In the genomic region with DNA sequence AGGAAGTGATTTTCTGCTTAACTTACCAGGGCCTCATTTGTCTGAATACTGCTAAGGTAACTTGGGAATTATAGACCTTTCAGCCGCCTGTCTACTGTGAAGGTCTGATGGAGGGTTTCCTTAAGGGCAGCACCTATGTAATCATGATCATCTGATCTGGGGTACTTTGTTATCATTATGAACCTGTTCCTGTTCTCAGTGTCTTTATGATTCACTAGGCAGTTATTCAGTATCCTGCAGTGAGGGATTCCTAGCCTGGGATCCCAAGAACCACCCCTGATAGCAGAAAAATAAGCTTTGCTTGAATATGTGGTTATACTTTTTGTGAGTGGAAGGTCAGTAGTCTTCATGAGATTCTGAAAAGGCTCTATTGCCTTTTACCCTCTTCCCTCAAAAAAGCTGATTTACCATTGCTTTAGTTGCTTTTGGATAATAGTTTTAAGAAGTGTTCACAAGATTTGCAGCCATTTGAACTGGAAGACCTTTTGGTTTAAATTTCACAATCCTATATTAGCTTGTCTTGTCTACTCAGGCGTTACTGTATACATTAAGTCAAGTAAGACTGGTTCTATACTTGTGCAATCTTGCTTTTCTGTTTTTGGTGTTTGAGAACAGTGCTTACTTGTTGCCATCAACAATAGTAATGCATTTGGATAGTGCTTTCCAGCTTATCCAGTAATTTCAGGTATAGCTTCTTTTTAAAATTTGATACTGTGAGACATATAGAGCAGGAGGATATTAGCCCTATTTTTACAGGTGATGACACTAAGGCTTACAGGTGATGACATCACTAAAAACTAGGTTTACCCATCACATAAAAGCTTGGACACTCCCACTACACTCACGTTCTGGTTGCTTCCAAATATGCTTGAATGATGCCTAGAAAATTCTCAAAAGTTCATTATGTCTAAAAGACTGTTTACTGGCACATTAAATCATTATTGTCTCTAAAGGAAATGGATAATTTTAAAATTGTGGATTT, we compare ENCODE assay signal across 29 cellular contexts.
DNase-seq lines count a peak whose midpoint lies in the region; ATAC-seq and TF ChIP-seq lines count a peak whose summit lies in the region.
"Had no signal": no experiment of that assay in that cellular context is flagged by ENCODE, and none has a peak within 500 bp of the region (broad histone marks: within the 10 kb centered on the region; RNA-seq: fewer than 3 reads in every experiment).

No MANE protein-coding gene starts in this region.

- H3K27ac Mint-ChIP-seq in CD8-positive, alpha-beta T cell, result no peak overlapping the region
- H3K27ac Mint-ChIP-seq: activated naive CD8-positive, alpha-beta T cell treated with anti-CD3 and anti-CD28 coated beads for 36 hours; activated T-helper 2 cell treated with anti-CD3 and anti-CD28 coated beads, Interferon-gamma antibody, Interleukin-2, Interleukin-4, amounts not matched to agents 10 μg/mL and 5 μg/mL and 100 μg/mL, durations not matched to agents 14 hours and 24 hours and 36 hours; CD4-positive, alpha-beta T cell; IgD-negative memory B cell; neural progenitor cell; stimulated activated naive B cell treated with anti-CD40 and anti-IgM and Interleukin-4, amounts not matched to agents 10 μg/mL and 1 μg/mL and 100 μg/mL, for 72 hours; T-helper 2 cell treated with Interferon-gamma antibody and Interleukin-4, amounts not matched to agents 5 μg/mL and 100 μg/mL, for 36 hours had no signal

- POLR2A ChIA-PET in HEK293 (lab: Yijun Ruan, JAX), result no interaction called here
- POLR2A ChIA-PET in RWPE1 (lab: Yijun Ruan, JAX; ENCODE audit: low non-redundant PET), result no interaction called here
- POLR2A ChIA-PET in CD8-positive, alpha-beta T cell (lab: Charles Lee), result no interaction called here

- no peaks in the 10 kb centered on the region for H3K9me3 ChIP-seq in HEK293 (ENCODE audit: control insufficient read depth, insufficient read depth, low read depth, low read length)
- H3K9me3 ChIP-seq in CD8-positive, alpha-beta T cell (ENCODE audit: low read length), result no peaks in the 10 kb centered on the region
- H3K9me3 ChIP-seq: colonic mucosa, left lung, MG63, Peyer's patch, thyroid gland had no signal

- H3K4me3 ChIP-seq in HEK293 (ENCODE audit: low read depth, low read length), result no peak overlapping the region
- H3K4me3 ChIP-seq in CD8-positive, alpha-beta T cell (ENCODE audit: low read depth, low read length), result no peak overlapping the region
- H3K4me3 ChIP-seq: colonic mucosa, GM23248, left lung, MG63, neural progenitor cell, Peyer's patch, skin epidermis, thyroid gland had no signal

- peaks cover 23% of the 10 kb centered on the region for H3K27me3 Mint-ChIP-seq in CD8-positive, alpha-beta T cell (ENCODE audit: low read depth)

- intact Hi-C loops in CD8-positive, alpha-beta T cell (cut with DNase I, micrococcal nuclease), result no loop called here

- H3K9me3 Mint-ChIP-seq in CD8-positive, alpha-beta T cell, result no peaks in the 10 kb centered on the region
- H3K9me3 Mint-ChIP-seq: activated naive CD8-positive, alpha-beta T cell treated with anti-CD3 and anti-CD28 coated beads for 36 hours; activated T-helper 2 cell treated with anti-CD3 and anti-CD28 coated beads, Interferon-gamma antibody, Interleukin-2, Interleukin-4, amounts not matched to agents 10 μg/mL and 5 μg/mL and 100 μg/mL, durations not matched to agents 14 hours and 24 hours and 36 hours; CD4-positive, alpha-beta T cell; neural progenitor cell; stimulated activated naive B cell treated with anti-CD40 and anti-IgM and Interleukin-4, amounts not matched to agents 10 μg/mL and 1 μg/mL and 100 μg/mL, for 72 hours; T-helper 2 cell treated with Interferon-gamma antibody and Interleukin-4, amounts not matched to agents 5 μg/mL and 100 μg/mL, for 36 hours had no signal

- no peaks in the 10 kb centered on the region for H3K4me1 Mint-ChIP-seq in CD8-positive, alpha-beta T cell (ENCODE audit: low read depth)
- H3K4me1 Mint-ChIP-seq: activated naive CD8-positive, alpha-beta T cell treated with anti-CD3 and anti-CD28 coated beads for 36 hours; IgD-negative memory B cell; stimulated activated naive B cell treated with anti-CD40 and anti-IgM and Interleukin-4, amounts not matched to agents 10 μg/mL and 1 μg/mL and 100 μg/mL, for 72 hours had no signal

- peaks cover 3% of the 10 kb centered on the region for H3K4me1 ChIP-seq in HEK293 (ENCODE audit: control insufficient read depth, insufficient read depth, low read length)
- no peaks in the 10 kb centered on the region for H3K4me1 ChIP-seq in CD8-positive, alpha-beta T cell (ENCODE audit: insufficient read depth, low read length)
- H3K4me1 ChIP-seq: colonic mucosa, left lung, neural progenitor cell, Peyer's patch had no signal

- no peaks in the 10 kb centered on the region for H3K36me3 Mint-ChIP-seq in CD8-positive, alpha-beta T cell
- H3K36me3 Mint-ChIP-seq: activated naive CD8-positive, alpha-beta T cell treated with anti-CD3 and anti-CD28 coated beads for 36 hours; brain; IgD-negative memory B cell; neural progenitor cell; stimulated activated naive B cell treated with anti-CD40 and anti-IgM and Interleukin-4, amounts not matched to agents 10 μg/mL and 1 μg/mL and 100 μg/mL, for 72 hours had no signal

- H3K27me3 ChIP-seq in CD8-positive, alpha-beta T cell (ENCODE audit: insufficient read depth, low read length), result no peaks in the 10 kb centered on the region
- H3K27me3 ChIP-seq: colonic mucosa, left lung, MG63, neural progenitor cell, Peyer's patch, thyroid gland had no signal

- H3K4me3 Mint-ChIP-seq in CD8-positive, alpha-beta T cell, result no peak overlapping the region
- H3K4me3 Mint-ChIP-seq: activated naive CD8-positive, alpha-beta T cell treated with anti-CD3 and anti-CD28 coated beads for 36 hours; brain; CD4-positive, alpha-beta T cell; IgD-negative memory B cell; neural progenitor cell; stimulated activated naive B cell treated with anti-CD40 and anti-IgM and Interleukin-4, amounts not matched to agents 10 μg/mL and 1 μg/mL and 100 μg/mL, for 72 hours; T-helper 2 cell treated with Interferon-gamma antibody and Interleukin-4, amounts not matched to agents 5 μg/mL and 100 μg/mL, for 36 hours had no signal

- CTCF ChIA-PET in HEK293 (lab: Yijun Ruan, JAX) (interaction anchor here (0.5 to 0.8 kb wide), 3 partner anchors 8 to 194 kb away, joined by 3 to 6 read pairs (median 4); no protein-coding TSS in a partner anchor), RWPE1 (lab: Yijun Ruan, JAX) (interaction anchor here (0.6 to 0.7 kb wide), 2 partner anchors 105 to 1766 kb away, joined by 6 read pairs; no protein-coding TSS in a partner anchor)
- CTCF ChIA-PET in CD8-positive, alpha-beta T cell (lab: Charles Lee), result no interaction called here

- H3K27ac ChIP-seq in HEK293 (ENCODE audit: extremely low read depth, low read depth, low read length), result no peak overlapping the region
- no peak overlapping the region for H3K27ac ChIP-seq in RWPE1
- peak overlapping the region; percentile 2 for H3K27ac ChIP-seq in epithelial cell of prostate
- no peak overlapping the region for H3K27ac ChIP-seq in CD8-positive, alpha-beta T cell (ENCODE audit: low read depth, low read length)
- H3K27ac ChIP-seq: colonic mucosa, GM23248, left lung, neural progenitor cell, Peyer's patch, thyroid gland, WERI-Rb-1 had no signal

- TF ChIP-seq POLR2A in GM18505 (IDR thresholded peaks at IDR 0.05; ENCODE audit: borderline replicate concordance, extremely low read depth, insufficient read depth, insufficient read length), result no peak

- ATAC-seq in GM18505 (IDR thresholded peaks at IDR 0.05; ENCODE audit: unreplicated experiment) (no peak), HG02678 (IDR thresholded peaks at IDR 0.05; ENCODE audit: unreplicated experiment) (no peak)
- no peak for ATAC-seq in CD8-positive, alpha-beta T cell
- ATAC-seq: left lung; stimulated activated naive B cell treated with anti-CD40 and anti-IgM and Interleukin-4, amounts not matched to agents 10 μg/mL and 1 μg/mL and 100 μg/mL, for 72 hours had no signal

- TF ChIP-seq CTCF in HEK293 (tag by site-specific recombination; IDR thresholded peaks at IDR 0.05) (no peak), RWPE1 (conservative IDR thresholded peaks at IDR 0.05; ENCODE audit: low read depth) (no peak)
- TF ChIP-seq CTCF in CD8-positive, alpha-beta T cell (IDR thresholded peaks at IDR 0.05), result no peak

- DNase-seq in RWPE1 (ENCODE audit: low spot score), result peak; percentile 35
- no peak for DNase-seq in epithelial cell of prostate (ENCODE audit: low read depth, low spot score)
- peak; percentile 53 for DNase-seq in renal cortical epithelial cell (ENCODE audit: low read depth)
- DNase-seq in CD8-positive, alpha-beta T cell, result no peak
- DNase-seq: activated CD4-positive, alpha-beta T cell treated with anti-CD3 and anti-CD28 coated beads, Interleukin-2, amount 50 U/mL, for 1 hour; activated CD8-positive, alpha-beta memory T cell treated with anti-CD3 and anti-CD28 coated beads, Interleukin-2, amount 50 U/mL, for 4 hours; activated naive CD8-positive, alpha-beta T cell treated with anti-CD3 and anti-CD28 coated beads for 36 hours; CD4-positive, alpha-beta T cell; colonic mucosa; DMS153; GM23248; left lung; MG63; NCI-H1417 treated with DMSO at 0.1 percent for 48 hours; NCI-H446 treated with DMSO at 0.1 percent for 48 hours; Peyer's patch; stimulated activated CD4-positive, alpha-beta T cell treated with anti-CD3 and anti-CD28 coated beads, Interleukin-1b, Interleukin-23, amount 100 ng/mL, for 48 hours; stimulated activated naive B cell treated with anti-CD40 and anti-IgM and Interleukin-4, amounts not matched to agents 10 μg/mL and 1 μg/mL and 100 μg/mL, for 72 hours; thyroid gland; WERI-Rb-1 had no signal

- H3K36me3 ChIP-seq in HEK293 (ENCODE audit: control insufficient read depth in 2 of 2, insufficient read depth in 1 of 2, low read length in 2 of 2), result no peaks in the 10 kb centered on the region
- H3K36me3 ChIP-seq in CD8-positive, alpha-beta T cell (ENCODE audit: insufficient read depth, low read length), result no peaks in the 10 kb centered on the region
- H3K36me3 ChIP-seq: colonic mucosa, left lung, MG63, neural progenitor cell, Peyer's patch, thyroid gland, WERI-Rb-1 had no signal

TF ChIP-seq in HEK293, 187 proteins besides CTCF, POLR2A, EP300 and RAD21 (continues in another document):
- no peak for TF ChIP-seq ZNF76 (tag by site-specific recombination; IDR thresholded peaks at IDR 0.05; ENCODE audit: borderline replicate concordance, low read depth)
- TF ChIP-seq, protein P1, sequence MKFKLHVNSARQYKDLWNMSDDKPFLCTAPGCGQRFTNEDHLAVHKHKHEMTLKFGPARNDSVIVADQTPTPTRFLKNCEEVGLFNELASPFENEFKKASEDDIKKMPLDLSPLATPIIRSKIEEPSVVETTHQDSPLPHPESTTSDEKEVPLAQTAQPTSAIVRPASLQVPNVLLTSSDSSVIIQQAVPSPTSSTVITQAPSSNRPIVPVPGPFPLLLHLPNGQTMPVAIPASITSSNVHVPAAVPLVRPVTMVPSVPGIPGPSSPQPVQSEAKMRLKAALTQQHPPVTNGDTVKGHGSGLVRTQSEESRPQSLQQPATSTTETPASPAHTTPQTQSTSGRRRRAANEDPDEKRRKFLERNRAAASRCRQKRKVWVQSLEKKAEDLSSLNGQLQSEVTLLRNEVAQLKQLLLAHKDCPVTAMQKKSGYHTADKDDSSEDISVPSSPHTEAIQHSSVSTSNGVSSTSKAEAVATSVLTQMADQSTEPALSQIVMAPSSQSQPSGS (tag by site-specific recombination; IDR thresholded peaks at IDR 0.05; ENCODE audit: low read depth), result peak; percentile 72; the same call in 1 of the 2 replicates
- no peak for TF ChIP-seq ZNF302 (tag by site-specific recombination; IDR thresholded peaks at IDR 0.05; ENCODE audit: low read depth)

Comparison
In these comparisons a context has a peak if more than half of its experiments do, and no peak if none do; other contexts are left out.
1. DNase-seq: peak in RWPE1 (single experiment) and renal cortical epithelial cell (single experiment); none in epithelial cell of prostate (single experiment) and CD8-positive, alpha-beta T cell (0 of 7).